ENCODE assay signal across 9 cellular contexts in genomic region chr11:72720806-72721205, GRCh38. TPM values are rescaled to one million over a fixed set of nuclear protein-coding genes. Genes with fewer than 3 reads are reported as not detected.
DNase-seq lines count a peak whose midpoint lies in the region; ATAC-seq, FAIRE-seq and TF ChIP-seq lines count a peak whose summit lies in the region.
"Had no signal": no experiment of that assay in that cellular context is flagged by ENCODE, and none has a peak within 500 bp of the region (broad histone marks: within the 10 kb centered on the region; RNA-seq: fewer than 3 reads in every experiment).

No MANE protein-coding gene starts in this region.

- TF ChIP-seq RAD21 in HCT116 (IDR thresholded peaks at IDR 0.05; ENCODE audit: low read depth) = no peak

- POLR2A ChIA-PET in HCT116 (lab: Charles Lee) = interaction anchor here (1.1 kb wide), 1 partner anchor 73 kb away, joined by 4 read pairs; the partner anchor contains the start of gene STARD10

- H3K9me3 Mint-ChIP-seq in activated T-helper 17 cell treated with anti-CD3 and anti-CD28 coated beads, Interleukin-2, amount 50 U/mL, for 72 hours = no peaks in the 10 kb centered on the region

- H3K36me3 ChIP-seq in HCT116 (ENCODE audit: control insufficient read depth in 1 of 2, insufficient read depth in 2 of 2, low read length in 2 of 2) = no peaks in the 10 kb centered on the region; a peak in 1 of 4 replicates
- H3K36me3 ChIP-seq in left ventricle myocardium inferior = no peaks in the 10 kb centered on the region

- CTCF ChIA-PET in HCT116 (lab: Charles Lee) = no interaction called here

- no peak overlapping the region; the same call in 1 of the 2 replicates for H3K9ac ChIP-seq in HCT116 (ENCODE audit: low read length)

- peaks cover 25% of the 10 kb centered on the region for H3K79me2 ChIP-seq in HCT116 (ENCODE audit: insufficient read depth, low read length)

- H2AFZ ChIP-seq in HCT116 (ENCODE audit: low read depth, low read length, poor library complexity, severe bottlenecking) = no peak overlapping the region

- peak overlapping the region in 1 of 2 experiments; percentile 64; a peak in 1 of 4 replicates for H3K4me3 ChIP-seq in HCT116 (replicated peaks in 1 of 2; ENCODE audit: low read depth in 1 of 2, low read length in 2 of 2)
- peak overlapping the region; percentile 73 for H3K4me3 ChIP-seq in left ventricle myocardium inferior
- H3K4me3 ChIP-seq in skin epidermis = peak overlapping the region; percentile 35 to 55 (median 44)

- no peak for TF ChIP-seq POLR2A in HCT116 (IDR thresholded peaks at IDR 0.05; ENCODE audit: borderline replicate concordance, extremely low read depth, insufficient read depth, insufficient read length)

- peaks cover 58% of the 10 kb centered on the region for H3K36me3 Mint-ChIP-seq in activated T-helper 17 cell treated with anti-CD3 and anti-CD28 coated beads, Interleukin-2, amount 50 U/mL, for 72 hours (ENCODE audit: low read depth)

- H3K27me3 Mint-ChIP-seq in activated T-helper 17 cell treated with anti-CD3 and anti-CD28 coated beads, Interleukin-2, amount 50 U/mL, for 72 hours = no peaks in the 10 kb centered on the region

- H3K4me2 ChIP-seq in HCT116 (ENCODE audit: low read length) = peak overlapping the region; percentile 94

- intact Hi-C loops in HCT116 (cut with micrococcal nuclease) (no loop called here), left ventricle myocardium inferior (cut with micrococcal nuclease) (loop anchor here (10.0 kb wide), 1 partner anchor 464 kb away; no protein-coding TSS in a partner anchor)

- no peaks in the 10 kb centered on the region for H3K9me2 ChIP-seq in HCT116 (ENCODE audit: insufficient read depth)

- H3K4me1 ChIP-seq in HCT116 (ENCODE audit: control insufficient read depth in 1 of 2, insufficient read depth in 2 of 2, low read length in 2 of 2) = peaks cover 8 to 21% of the 10 kb centered on the region in 2 experiments
- peaks cover 85% of the 10 kb centered on the region for H3K4me1 ChIP-seq in left ventricle myocardium inferior

- H3K27ac ChIP-seq in HCT116 (ENCODE audit: low read depth, low read length) = no peak overlapping the region; the same call in 1 of the 2 replicates
- H3K27ac ChIP-seq in left ventricle myocardium inferior (replicated peaks) = peak overlapping the region; percentile 93
- peak overlapping the region in 19 of 21 experiments; percentile 77 to 95 (median 88) for H3K27ac ChIP-seq in skin epidermis

- no peaks in the 10 kb centered on the region for H3K9me3 ChIP-seq in HCT116 (ENCODE audit: control insufficient read depth in 1 of 2, insufficient read depth in 1 of 2, low read depth in 1 of 2, low read length in 2 of 2)
- no peaks in the 10 kb centered on the region for H3K9me3 ChIP-seq in left ventricle myocardium inferior (replicated peaks)

- H3K27me3 ChIP-seq in HCT116 (ENCODE audit: insufficient read depth, low read length) (no peaks in the 10 kb centered on the region), left ventricle myocardium inferior (ENCODE audit: low read depth) (no peaks in the 10 kb centered on the region)

- no peak for TF ChIP-seq CTCF in HCT116 (IDR thresholded peaks at IDR 0.05 in 2 of 3, conservative IDR thresholded peaks at IDR 0.05 in 1 of 3; ENCODE audit: borderline replicate concordance in 1 of 3, insufficient read depth in 1 of 3, low read depth in 2 of 3, low read length in 2 of 3)
- no peak for TF ChIP-seq CTCF in left ventricle myocardium inferior (IDR thresholded peaks at IDR 0.05; ENCODE audit: borderline replicate concordance)

- FAIRE-seq in HTR-8/SVneo (lab: Jason Lieb, UNC) = no peak
- FAIRE-seq: frontal cortex had no signal

- H3K4me3 Mint-ChIP-seq in activated T-helper 17 cell treated with anti-CD3 and anti-CD28 coated beads, Interleukin-2, amount 50 U/mL, for 72 hours = peak overlapping the region; percentile 95

- peaks cover 34% of the 10 kb centered on the region for H3K4me1 Mint-ChIP-seq in activated T-helper 17 cell treated with anti-CD3 and anti-CD28 coated beads, Interleukin-2, amount 50 U/mL, for 72 hours

- DNase-seq in HCT116 (ENCODE audit: low read depth, low spot score) = no peak
- no peak for DNase-seq in left ventricle myocardium inferior
- no peak for DNase-seq in NK-92 (lab: John Stamatoyannopoulos, UW; ENCODE audit: unreplicated experiment)
- DNase-seq in NCI-H1105 treated with DMSO at 0.1 percent for 48 hours (lab: John Stamatoyannopoulos, UW) = no peak
- DNase-seq in HTR-8/SVneo (ENCODE audit: insufficient read length, low spot score) = no peak
- DNase-seq in NCI-H82 treated with DMSO at 0.1 percent for 48 hours (lab: John Stamatoyannopoulos, UW; ENCODE audit: unreplicated experiment) = no peak

- no TSS peak for BruUV-seq in HCT116 (replicated peaks; lab: Mats Ljungman, UMichigan)

- no peak for ATAC-seq in HCT116
- no peak for ATAC-seq in activated T-helper 17 cell treated with anti-CD3 and anti-CD28 coated beads, Interleukin-2, amount 50 U/mL, for 72 hours (replicated peaks)

- peak overlapping the region; percentile 94 for H3K27ac Mint-ChIP-seq in activated T-helper 17 cell treated with anti-CD3 and anti-CD28 coated beads, Interleukin-2, amount 50 U/mL, for 72 hours

- H4K20me1 ChIP-seq in HCT116 (ENCODE audit: insufficient read depth) = no peaks in the 10 kb centered on the region

- RAD21 ChIA-PET in HCT116 (lab: Charles Lee; ENCODE audit: low non-redundant PET in 1 of 2, low total read pairs in 2 of 2, uncharacterized antibody in 2 of 2, unreplicated experiment in 2 of 2) = no interaction called here

TF ChIP-seq in HCT116, 20 proteins besides CTCF, POLR2A, EP300 and RAD21:
- TF ChIP-seq EZH2phosphoT487 (IDR thresholded peaks at IDR 0.05; ENCODE audit: borderline replicate concordance) = no peak

RNA-seq across cellular contexts. Expression of gene ARAP1, which starts 31.4 kb away (rescaled TPM):
- total RNA-seq in HCT116 (2021; ENCODE audit: unreplicated experiment) (57.4 TPM), left ventricle myocardium inferior (51.9 TPM)
- 44.5 and 59.1 TPM in 2 replicates for polyA plus RNA-seq in HCT116 (2012)
- total RNA-seq in activated T-helper 17 cell treated with anti-CD3 and anti-CD28 coated beads, Interleukin-2, amount 50 U/mL, for 72 hours = 100 to 1,000 TPM in 1 of 2 donors, 10 to 100 TPM in 1; 98.0 to 216 TPM

RNA-seq across cellular contexts. Expression of gene PDE2A, which starts 46.6 kb away (rescaled TPM):
- total RNA-seq in HCT116 (2021; ENCODE audit: unreplicated experiment) (7.6 TPM), left ventricle myocardium inferior (19.6 TPM)
- polyA plus RNA-seq in HCT116 (2012) = 16.7 and 17.1 TPM in 2 replicates
- 1 to 10 TPM; 1.7 to 3.6 TPM for total RNA-seq in activated T-helper 17 cell treated with anti-CD3 and anti-CD28 coated beads, Interleukin-2, amount 50 U/mL, for 72 hours
